Comparison of ENCODE assay signal across 1 cellular context in the genomic region with DNA sequence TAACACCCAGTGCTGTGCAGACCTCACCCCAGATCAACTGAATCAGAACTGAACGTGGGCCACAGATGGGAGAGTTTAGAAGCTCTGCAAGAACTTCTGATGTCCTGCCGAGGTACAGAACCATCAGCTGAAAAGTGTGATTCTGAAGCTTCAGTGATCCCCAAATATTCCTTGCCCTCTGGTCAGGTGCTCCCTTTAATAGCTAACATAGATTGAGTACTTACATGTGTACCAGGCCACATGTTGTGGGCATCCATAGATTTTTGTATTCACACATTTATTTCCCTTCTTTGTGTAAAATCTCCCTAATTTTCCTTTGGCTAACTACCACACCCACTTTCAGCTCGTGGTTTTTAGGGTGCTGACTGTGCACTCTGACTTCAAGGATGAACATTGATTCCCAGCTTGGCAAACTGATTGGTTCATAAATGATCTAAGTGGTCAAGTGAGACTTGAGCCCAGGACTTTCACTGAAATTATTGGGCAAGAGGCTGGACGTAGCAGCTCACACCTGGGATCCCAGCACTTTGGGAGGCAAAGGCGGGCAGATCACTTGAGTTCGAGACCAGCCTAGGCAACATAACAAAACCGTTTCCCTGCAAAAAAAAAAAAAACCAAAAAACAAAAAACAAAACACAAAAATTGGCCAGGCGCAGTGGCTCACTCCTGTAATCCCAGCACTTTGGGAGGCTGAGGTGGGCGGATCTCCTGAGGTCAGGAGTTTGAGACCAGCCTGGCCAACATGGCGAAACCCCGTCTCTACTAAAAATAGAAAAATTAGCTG.
TF ChIP-seq lines count a peak whose summit lies in the region.

No MANE protein-coding gene starts in this region.

TF ChIP-seq in GM23338, 12 proteins besides CTCF, POLR2A, EP300 and RAD21 (continued from another document):
- TF ChIP-seq, protein P1, sequence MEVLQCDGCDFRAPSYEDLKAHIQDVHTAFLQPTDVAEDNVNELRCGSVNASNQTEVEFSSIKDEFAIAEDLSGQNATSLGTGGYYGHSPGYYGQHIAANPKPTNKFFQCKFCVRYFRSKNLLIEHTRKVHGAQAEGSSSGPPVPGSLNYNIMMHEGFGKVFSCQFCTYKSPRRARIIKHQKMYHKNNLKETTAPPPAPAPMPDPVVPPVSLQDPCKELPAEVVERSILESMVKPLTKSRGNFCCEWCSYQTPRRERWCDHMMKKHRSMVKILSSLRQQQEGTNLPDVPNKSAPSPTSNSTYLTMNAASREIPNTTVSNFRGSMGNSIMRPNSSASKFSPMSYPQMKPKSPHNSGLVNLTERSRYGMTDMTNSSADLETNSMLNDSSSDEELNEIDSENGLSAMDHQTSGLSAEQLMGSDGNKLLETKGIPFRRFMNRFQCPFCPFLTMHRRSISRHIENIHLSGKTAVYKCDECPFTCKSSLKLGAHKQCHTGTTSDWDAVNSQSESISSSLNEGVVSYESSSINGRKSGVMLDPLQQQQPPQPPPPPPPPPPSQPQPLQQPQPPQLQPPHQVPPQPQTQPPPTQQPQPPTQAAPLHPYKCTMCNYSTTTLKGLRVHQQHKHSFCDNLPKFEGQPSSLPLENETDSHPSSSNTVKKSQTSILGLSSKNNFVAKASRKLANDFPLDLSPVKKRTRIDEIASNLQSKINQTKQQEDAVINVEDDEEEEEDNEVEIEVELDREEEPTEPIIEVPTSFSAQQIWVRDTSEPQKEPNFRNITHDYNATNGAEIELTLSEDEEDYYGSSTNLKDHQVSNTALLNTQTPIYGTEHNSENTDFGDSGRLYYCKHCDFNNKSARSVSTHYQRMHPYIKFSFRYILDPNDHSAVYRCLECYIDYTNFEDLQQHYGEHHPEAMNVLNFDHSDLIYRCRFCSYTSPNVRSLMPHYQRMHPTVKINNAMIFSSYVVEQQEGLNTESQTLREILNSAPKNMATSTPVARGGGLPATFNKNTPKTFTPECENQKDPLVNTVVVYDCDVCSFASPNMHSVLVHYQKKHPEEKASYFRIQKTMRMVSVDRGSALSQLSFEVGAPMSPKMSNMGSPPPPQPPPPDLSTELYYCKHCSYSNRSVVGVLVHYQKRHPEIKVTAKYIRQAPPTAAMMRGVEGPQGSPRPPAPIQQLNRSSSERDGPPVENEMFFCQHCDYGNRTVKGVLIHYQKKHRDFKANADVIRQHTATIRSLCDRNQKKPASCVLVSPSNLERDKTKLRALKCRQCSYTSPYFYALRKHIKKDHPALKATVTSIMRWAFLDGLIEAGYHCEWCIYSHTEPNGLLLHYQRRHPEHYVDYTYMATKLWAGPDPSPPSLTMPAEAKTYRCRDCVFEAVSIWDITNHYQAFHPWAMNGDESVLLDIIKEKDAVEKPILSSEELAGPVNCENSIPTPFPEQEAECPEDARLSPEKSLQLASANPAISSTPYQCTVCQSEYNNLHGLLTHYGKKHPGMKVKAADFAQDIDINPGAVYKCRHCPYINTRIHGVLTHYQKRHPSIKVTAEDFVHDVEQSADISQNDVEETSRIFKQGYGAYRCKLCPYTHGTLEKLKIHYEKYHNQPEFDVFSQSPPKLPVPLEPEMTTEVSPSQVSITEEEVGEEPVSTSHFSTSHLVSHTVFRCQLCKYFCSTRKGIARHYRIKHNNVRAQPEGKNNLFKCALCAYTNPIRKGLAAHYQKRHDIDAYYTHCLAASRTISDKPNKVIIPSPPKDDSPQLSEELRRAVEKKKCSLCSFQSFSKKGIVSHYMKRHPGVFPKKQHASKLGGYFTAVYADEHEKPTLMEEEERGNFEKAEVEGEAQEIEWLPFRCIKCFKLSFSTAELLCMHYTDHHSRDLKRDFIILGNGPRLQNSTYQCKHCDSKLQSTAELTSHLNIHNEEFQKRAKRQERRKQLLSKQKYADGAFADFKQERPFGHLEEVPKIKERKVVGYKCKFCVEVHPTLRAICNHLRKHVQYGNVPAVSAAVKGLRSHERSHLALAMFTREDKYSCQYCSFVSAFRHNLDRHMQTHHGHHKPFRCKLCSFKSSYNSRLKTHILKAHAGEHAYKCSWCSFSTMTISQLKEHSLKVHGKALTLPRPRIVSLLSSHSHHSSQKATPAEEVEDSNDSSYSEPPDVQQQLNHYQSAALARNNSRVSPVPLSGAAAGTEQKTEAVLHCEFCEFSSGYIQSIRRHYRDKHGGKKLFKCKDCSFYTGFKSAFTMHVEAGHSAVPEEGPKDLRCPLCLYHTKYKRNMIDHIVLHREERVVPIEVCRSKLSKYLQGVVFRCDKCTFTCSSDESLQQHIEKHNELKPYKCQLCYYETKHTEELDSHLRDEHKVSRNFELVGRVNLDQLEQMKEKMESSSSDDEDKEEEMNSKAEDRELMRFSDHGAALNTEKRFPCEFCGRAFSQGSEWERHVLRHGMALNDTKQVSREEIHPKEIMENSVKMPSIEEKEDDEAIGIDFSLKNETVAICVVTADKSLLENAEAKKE (CRISPR knock-in tag; IDR thresholded peaks at IDR 0.05), result no peak
- TF ChIP-seq ZNF331 (CRISPR knock-in tag; IDR thresholded peaks at IDR 0.05; ENCODE audit: low read depth), result no peak
- no peak for TF ChIP-seq EZH2phosphoT487 (IDR thresholded peaks at IDR 0.05; ENCODE audit: unreplicated experiment)
- TF ChIP-seq JUNB (IDR thresholded peaks at IDR 0.05; ENCODE audit: unreplicated experiment), result no peak
- TF ChIP-seq, protein P2, sequence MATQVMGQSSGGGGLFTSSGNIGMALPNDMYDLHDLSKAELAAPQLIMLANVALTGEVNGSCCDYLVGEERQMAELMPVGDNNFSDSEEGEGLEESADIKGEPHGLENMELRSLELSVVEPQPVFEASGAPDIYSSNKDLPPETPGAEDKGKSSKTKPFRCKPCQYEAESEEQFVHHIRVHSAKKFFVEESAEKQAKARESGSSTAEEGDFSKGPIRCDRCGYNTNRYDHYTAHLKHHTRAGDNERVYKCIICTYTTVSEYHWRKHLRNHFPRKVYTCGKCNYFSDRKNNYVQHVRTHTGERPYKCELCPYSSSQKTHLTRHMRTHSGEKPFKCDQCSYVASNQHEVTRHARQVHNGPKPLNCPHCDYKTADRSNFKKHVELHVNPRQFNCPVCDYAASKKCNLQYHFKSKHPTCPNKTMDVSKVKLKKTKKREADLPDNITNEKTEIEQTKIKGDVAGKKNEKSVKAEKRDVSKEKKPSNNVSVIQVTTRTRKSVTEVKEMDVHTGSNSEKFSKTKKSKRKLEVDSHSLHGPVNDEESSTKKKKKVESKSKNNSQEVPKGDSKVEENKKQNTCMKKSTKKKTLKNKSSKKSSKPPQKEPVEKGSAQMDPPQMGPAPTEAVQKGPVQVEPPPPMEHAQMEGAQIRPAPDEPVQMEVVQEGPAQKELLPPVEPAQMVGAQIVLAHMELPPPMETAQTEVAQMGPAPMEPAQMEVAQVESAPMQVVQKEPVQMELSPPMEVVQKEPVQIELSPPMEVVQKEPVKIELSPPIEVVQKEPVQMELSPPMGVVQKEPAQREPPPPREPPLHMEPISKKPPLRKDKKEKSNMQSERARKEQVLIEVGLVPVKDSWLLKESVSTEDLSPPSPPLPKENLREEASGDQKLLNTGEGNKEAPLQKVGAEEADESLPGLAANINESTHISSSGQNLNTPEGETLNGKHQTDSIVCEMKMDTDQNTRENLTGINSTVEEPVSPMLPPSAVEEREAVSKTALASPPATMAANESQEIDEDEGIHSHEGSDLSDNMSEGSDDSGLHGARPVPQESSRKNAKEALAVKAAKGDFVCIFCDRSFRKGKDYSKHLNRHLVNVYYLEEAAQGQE (IDR thresholded peaks at IDR 0.05; ENCODE audit: unreplicated experiment), result no peak
- TF ChIP-seq STAT1 (IDR thresholded peaks at IDR 0.05; ENCODE audit: unreplicated experiment), result no peak
- no peak for TF ChIP-seq NANOG (IDR thresholded peaks at IDR 0.05; ENCODE audit: borderline replicate concordance)
- TF ChIP-seq CREB1 (CRISPR knock-in tag; IDR thresholded peaks at IDR 0.05; ENCODE audit: low read depth), result no peak
